In genomic region chr18:63022429-63023022, GRCh38 we compare ENCODE assay signal across 10 cellular contexts.
DNase-seq lines count a peak whose midpoint lies in the region; ATAC-seq and TF ChIP-seq lines count a peak whose summit lies in the region.
"Had no signal": no experiment of that assay in that cellular context is flagged by ENCODE, and none has a peak within 500 bp of the region (broad histone marks: within the 10 kb centered on the region; RNA-seq: fewer than 3 reads in every experiment).

No MANE protein-coding gene starts in this region.

- no peaks in the 10 kb centered on the region for H3K4me1 ChIP-seq in left lung

- no peak overlapping the region for H3K27ac ChIP-seq in C4-2B
- H3K27ac ChIP-seq in left lung = no peak overlapping the region

- no peaks in the 10 kb centered on the region for H3K27me3 ChIP-seq in left lung

- H3K4me3 ChIP-seq in GM12875 (ENCODE audit: low read depth, low read length) (no peak overlapping the region), astrocyte of the cerebellum (ENCODE audit: low read depth, low read length) (no peak overlapping the region), left lung (no peak overlapping the region)

- in situ Hi-C loops in astrocyte of the cerebellum (cut with HindIII; ENCODE audit: low sequenced_read_pairs) = no loop called here

- peak; percentile 78 for TF ChIP-seq CTCF in C4-2B (conservative IDR thresholded peaks at IDR 0.05)
- peak; percentile 52 for TF ChIP-seq CTCF in GM12875 (IDR thresholded peaks at IDR 0.05; ENCODE audit: borderline replicate concordance, insufficient read depth, low read depth, low read length)
- TF ChIP-seq CTCF in astrocyte of the cerebellum (IDR thresholded peaks at IDR 0.05; ENCODE audit: low read depth, low read length, missing control alignments) = peak; percentile 47
- TF ChIP-seq CTCF in left lung (IDR thresholded peaks at IDR 0.05) = peak; percentile 12 to 24

- H3K36me3 ChIP-seq in left lung = no peaks in the 10 kb centered on the region

- DNase-seq in astrocyte of the cerebellum (ENCODE audit: low read depth) = no peak
- DNase-seq in left lung = peak in 1 of 2 donors; percentile 69
- DNase-seq in stimulated activated naive CD4-positive, alpha-beta T cell treated with Interleukin-2 at 50 U/mL for 16 hours (lab: John Stamatoyannopoulos, UW) = no peak
- no peak for DNase-seq in DMS153 (lab: John Stamatoyannopoulos, UW)
- DNase-seq in Ammon's horn (ENCODE audit: low spot score) = no peak
- DNase-seq: NCI-H446 treated with DMSO at 0.1 percent for 48 hours had no signal

- H3K9me3 ChIP-seq in left lung = peaks cover 0 to 6% of the 10 kb centered on the region in 2 donors

- intact Hi-C loops in left lung (cut with DNase I) = no loop called here

- ATAC-seq in left lung = no peak
- no peak for ATAC-seq in HG03521 (IDR thresholded peaks at IDR 0.05; ENCODE audit: unreplicated experiment)
- ATAC-seq: activated naive CD4-positive, alpha-beta T cell treated with anti-CD3 and anti-CD28 coated beads, Interleukin-2, amount 50 U/mL, for 72 hours had no signal

Comparison
In these comparisons a context has a peak if more than half of its experiments do, and no peak if none do; other contexts are left out.
1. CTCF ChIP-seq: peak in every context shown above with its lines; median percentile 78 in C4-2B; 52 in GM12875; 47 in astrocyte of the cerebellum; 18 in left lung.